Comparison of ENCODE assay signal across 21 cellular contexts in genomic region chr11:130854483-130854882, GRCh38.
DNase-seq lines count a peak whose midpoint lies in the region; ATAC-seq, FAIRE-seq and TF ChIP-seq lines count a peak whose summit lies in the region.
"Had no signal": no experiment of that assay in that cellular context is flagged by ENCODE, and none has a peak within 500 bp of the region (broad histone marks: within the 10 kb centered on the region; RNA-seq: fewer than 3 reads in every experiment).

No MANE protein-coding gene starts in this region.

- FAIRE-seq in GM12878 (lab: Jason Lieb, UNC), result peak; percentile 44
- FAIRE-seq: endothelial cell of umbilical vein, keratinocyte, RCC 7860 had no signal

- peak; percentile 85 for ATAC-seq in GM18519 (IDR thresholded peaks at IDR 0.05; ENCODE audit: low FRiP score, unreplicated experiment)
- peak; percentile 58 for ATAC-seq in GM21381 (IDR thresholded peaks at IDR 0.05; ENCODE audit: unreplicated experiment)
- peak; percentile 69 for ATAC-seq in HG02981 (IDR thresholded peaks at IDR 0.05; ENCODE audit: unreplicated experiment)
- peak; percentile 75 for ATAC-seq in GM12878
- ATAC-seq: body of pancreas; natural killer cell treated with Interleukin-12 subunit alpha and Interleukin-12 subunit beta and Interleukin-15 and Interleukin-18, amount 100 ng/mL, for 72 hours had no signal

- RAD21 ChIA-PET in GM12878 (lab: Charles Lee; ENCODE audit: unreplicated experiment), result no interaction called here

- H3K4me1 ChIP-seq in GM12878 (ENCODE audit: control insufficient read depth, insufficient read depth, low read length), result no peaks in the 10 kb centered on the region
- H3K4me1 ChIP-seq in uterus, result no peaks in the 10 kb centered on the region

- CTCF ChIA-PET in GM12878 (lab: Yijun Ruan, JAX), result no interaction called here

- no peak for TF ChIP-seq EP300 in GM12878 (IDR thresholded peaks at IDR 0.05; ENCODE audit: borderline replicate concordance in 1 of 2, control insufficient read depth in 1 of 2, low read depth in 2 of 2, low read length in 2 of 2)

- intact Hi-C loops in GM12878 (cut with micrococcal nuclease; ENCODE audit: unreplicated experiment) (no loop called here), uterus (cut with DNase I; ENCODE audit: low total_unique reads) (no loop called here)

- SMC1A ChIA-PET in GM12878 (lab: Charles Lee; ENCODE audit: uncharacterized antibody, unreplicated experiment), result interaction anchor here (1.0 to 1.3 kb wide), 2 partner anchors 87 to 420 kb away, joined by 3 to 4 read pairs; no protein-coding TSS in a partner anchor

- TF ChIP-seq CTCF in GM12878 (IDR thresholded peaks at IDR 0.05 in 2 of 3, conservative IDR thresholded peaks at IDR 0.05 in 1 of 3; ENCODE audit: control insufficient read depth in 2 of 3, extremely low read depth in 1 of 3, insufficient read depth in 1 of 3, low read depth in 3 of 3, low read length in 3 of 3), result no peak
- TF ChIP-seq CTCF in uterus (IDR thresholded peaks at IDR 0.05), result no peak

- no peaks in the 10 kb centered on the region for H3K36me3 ChIP-seq in GM12878 (ENCODE audit: control insufficient read depth in 2 of 2, insufficient read depth in 2 of 2, low read length in 1 of 2)
- no peaks in the 10 kb centered on the region for H3K36me3 ChIP-seq in uterus
- H3K36me3 ChIP-seq: vagina had no signal

- H3K27ac ChIP-seq in GM12878 (ENCODE audit: control insufficient read depth, insufficient read depth) (no peak overlapping the region), uterus (no peak overlapping the region)
- H3K27ac ChIP-seq: body of pancreas, vagina had no signal

- H3K4me3 ChIP-seq in GM12878 (no peak overlapping the region), uterus (no peak overlapping the region)
- H3K4me3 ChIP-seq: body of pancreas, vagina had no signal

- H3K9ac ChIP-seq in GM12878 (ENCODE audit: control insufficient read depth, insufficient read depth, low read length), result no peak overlapping the region

- DNase-seq in GM12878 (ENCODE audit: low read depth, low spot score) (peak; percentile 24), uterus (no peak), putamen (ENCODE audit: low spot score) (no peak)
- DNase-seq in stimulated activated CD4-positive, alpha-beta T cell treated with anti-CD3 and anti-CD28 coated beads, Interleukin-4, amount 100 ng/mL, for 1 hour, result no peak
- no peak for DNase-seq in stimulated activated CD4-positive, alpha-beta T cell treated with anti-CD3 and anti-CD28 coated beads, Interleukin-2, amount 100 ng/mL, for 24 hours
- DNase-seq: activated CD4-positive, alpha-beta memory T cell treated with anti-CD3 and anti-CD28 coated beads, Interleukin-2, amount 10 ng/mL, durations not matched to agents 7 days and 5 days; activated T-cell treated with anti-CD3 and anti-CD28 coated beads, Interleukin-2, amount 50 U/mL, for 24 hours; body of pancreas; cortex of kidney; hypothalamus; mammary epithelial cell; NCI-H1417 treated with DMSO at 0.1 percent for 48 hours; NCI-H2171 had no signal

- in situ Hi-C loops in GM12878 (cut with MboI), result no loop called here

- TF ChIP-seq POLR2A in GM12878 (IDR thresholded peaks at IDR 0.05; ENCODE audit: low read depth, low read length) (no peak), uterus (IDR thresholded peaks at IDR 0.05) (no peak)

- POLR2A ChIA-PET in GM12878 (lab: Charles Lee), result no interaction called here

- H3K9me3 ChIP-seq in GM12878 (replicated peaks; ENCODE audit: control insufficient read depth, insufficient read depth, low read length) (no peaks in the 10 kb centered on the region; the same call in 1 of the 3 replicates), uterus (no peaks in the 10 kb centered on the region)
- H3K9me3 ChIP-seq: body of pancreas, vagina had no signal

- WGBS in GM12878 (ENCODE audit: insufficient coverage, insufficient replicate concordance, low lambda C conversion rate, missing lambda C conversion rate), result 4% methylated on average over 4 of the region's 4 CpGs

- H4K20me1 ChIP-seq in GM12878 (ENCODE audit: control insufficient read depth, insufficient read depth), result no peaks in the 10 kb centered on the region

- BruUV-seq in GM12878 (replicated peaks; lab: Mats Ljungman, UMichigan), result no TSS peak

- H3K27me3 ChIP-seq in GM12878 (replicated peaks in 1 of 2; ENCODE audit: control insufficient read depth in 2 of 2, insufficient read depth in 2 of 2, low read length in 1 of 2), result peaks cover 1 to 5% of the 10 kb centered on the region in 2 experiments; a peak in 2 of 4 replicates
- H3K27me3 ChIP-seq in uterus, result no peaks in the 10 kb centered on the region
- H3K27me3 ChIP-seq: body of pancreas, vagina had no signal

- no peak overlapping the region for H3K4me2 ChIP-seq in GM12878 (ENCODE audit: control insufficient read depth, insufficient read depth)

- H2AFZ ChIP-seq in GM12878 (ENCODE audit: control insufficient read depth, low read depth, low read length), result no peak overlapping the region

- no peaks in the 10 kb centered on the region for H3K79me2 ChIP-seq in GM12878 (ENCODE audit: control insufficient read depth, insufficient read depth, low read length)

- no peak for TF ChIP-seq RAD21 in GM12878 (IDR thresholded peaks at IDR 0.05; ENCODE audit: insufficient read depth, low read depth, low read length)

TF ChIP-seq in GM12878, 131 proteins besides CTCF, POLR2A, EP300 and RAD21 (continues in another document):
- TF ChIP-seq ATF2 (IDR thresholded peaks at IDR 0.05; ENCODE audit: low read length), result peak; percentile 54
- 0 out of 2 replicates have a peak, but pooled peaks have one; percentile 44 for TF ChIP-seq IRF4 (IDR thresholded peaks at IDR 0.05; ENCODE audit: low read depth, low read length)
- TF ChIP-seq BHLHE40 (IDR thresholded peaks at IDR 0.05; ENCODE audit: borderline replicate concordance in 1 of 2, low read depth in 2 of 2, low read length in 1 of 2), result no peak
- no peak for TF ChIP-seq SMAD5 (IDR thresholded peaks at IDR 0.05; ENCODE audit: low read depth)
- TF ChIP-seq NFYA (IDR thresholded peaks at IDR 0.05; ENCODE audit: borderline replicate concordance, low read depth, low read length), result no peak
- TF ChIP-seq SREBF1 (IDR thresholded peaks at IDR 0.05; ENCODE audit: low read length), result peak; percentile 45; the same call in 1 of the 2 replicates
- peak; percentile 78 for TF ChIP-seq SPI1 (IDR thresholded peaks at IDR 0.05; ENCODE audit: borderline replicate concordance, insufficient read depth, low read depth, low read length)
- no peak for TF ChIP-seq SP1 (IDR thresholded peaks at IDR 0.05; ENCODE audit: low read depth, low read length)
- TF ChIP-seq RUNX3 (IDR thresholded peaks at IDR 0.05; ENCODE audit: low read length), result peak; percentile 32; the same call in 1 of the 2 replicates
- peak; percentile 72 for TF ChIP-seq MEF2A (IDR thresholded peaks at IDR 0.05; ENCODE audit: insufficient read depth, low read depth, low read length)
- peak; percentile 61 for TF ChIP-seq MEF2B (IDR thresholded peaks at IDR 0.05; ENCODE audit: partially characterized antibody, poor library complexity, severe bottlenecking)
- TF ChIP-seq ASH2L (IDR thresholded peaks at IDR 0.05; ENCODE audit: borderline replicate concordance, low read depth), result no peak
- peak; percentile 98 for TF ChIP-seq PAX5 (IDR thresholded peaks at IDR 0.05; ENCODE audit: borderline replicate concordance, low read depth, low read length)
- no peak for TF ChIP-seq SMAD1 (IDR thresholded peaks at IDR 0.05; ENCODE audit: low read depth, partially characterized antibody)
- TF ChIP-seq ZNF217 (IDR thresholded peaks at IDR 0.05), result peak; percentile 97
- no peak for TF ChIP-seq HSF1 (IDR thresholded peaks at IDR 0.05; ENCODE audit: low read depth, low read length)
- peak; percentile 50; the same call in 1 of the 2 replicates for TF ChIP-seq NFIC (IDR thresholded peaks at IDR 0.05; ENCODE audit: low read depth, low read length)
- peak; percentile 72; the same call in 1 of the 2 replicates for TF ChIP-seq PAX8 (IDR thresholded peaks at IDR 0.05)
- no peak for TF ChIP-seq KDM1A (IDR thresholded peaks at IDR 0.05; ENCODE audit: borderline replicate concordance)
